ENCODE assay signal across 1 cellular context in the genomic region with DNA sequence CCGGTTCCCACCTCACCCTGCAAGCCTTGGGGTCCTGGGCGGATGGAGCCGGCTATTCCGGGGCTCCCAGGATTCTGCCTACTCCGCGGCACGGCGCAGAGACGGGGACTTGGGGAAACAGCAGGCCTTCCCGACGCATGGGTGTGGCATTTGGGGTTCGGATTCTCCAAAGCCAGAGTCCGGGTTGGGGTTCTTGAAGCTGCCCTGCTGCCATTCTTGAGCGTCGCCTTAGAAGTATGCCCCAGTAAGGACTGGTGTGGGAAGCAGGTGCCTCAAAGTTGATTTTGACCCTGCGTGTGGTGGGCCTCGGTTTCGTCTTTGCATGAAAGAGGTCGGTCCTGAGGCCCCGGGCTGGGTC.
TF ChIP-seq lines count a peak whose summit lies in the region.

No MANE protein-coding gene starts in this region.

TF ChIP-seq in GM12878, 131 proteins besides CTCF, POLR2A, EP300 and RAD21:
- TF ChIP-seq MEF2B (IDR thresholded peaks at IDR 0.05; ENCODE audit: partially characterized antibody, poor library complexity, severe bottlenecking) (no peak), CREB1 (IDR thresholded peaks at IDR 0.05; ENCODE audit: low read depth) (no peak), POU2F2 (IDR thresholded peaks at IDR 0.05; ENCODE audit: borderline replicate concordance, low read depth, low read length) (no peak), BMI1 (IDR thresholded peaks at IDR 0.05; ENCODE audit: borderline replicate concordance) (no peak), POLR2AphosphoS5 (IDR thresholded peaks at IDR 0.05; ENCODE audit: low read length) (no peak), SPI1 (IDR thresholded peaks at IDR 0.05; ENCODE audit: borderline replicate concordance, insufficient read depth, low read depth, low read length) (no peak), ZNF687 (IDR thresholded peaks at IDR 0.05) (no peak), STAT1 (conservative IDR thresholded peaks at IDR 0.05) (no peak), CBFB (IDR thresholded peaks at IDR 0.05; ENCODE audit: low read depth) (no peak), ZNF274 (IDR thresholded peaks at IDR 0.05; ENCODE audit: insufficient read depth, insufficient read length) (no peak), YBX1 (IDR thresholded peaks at IDR 0.05) (no peak), STAT3 (IDR thresholded peaks at IDR 0.05; ENCODE audit: low read depth, low read length) (no peak)
- TF ChIP-seq, protein P1, sequence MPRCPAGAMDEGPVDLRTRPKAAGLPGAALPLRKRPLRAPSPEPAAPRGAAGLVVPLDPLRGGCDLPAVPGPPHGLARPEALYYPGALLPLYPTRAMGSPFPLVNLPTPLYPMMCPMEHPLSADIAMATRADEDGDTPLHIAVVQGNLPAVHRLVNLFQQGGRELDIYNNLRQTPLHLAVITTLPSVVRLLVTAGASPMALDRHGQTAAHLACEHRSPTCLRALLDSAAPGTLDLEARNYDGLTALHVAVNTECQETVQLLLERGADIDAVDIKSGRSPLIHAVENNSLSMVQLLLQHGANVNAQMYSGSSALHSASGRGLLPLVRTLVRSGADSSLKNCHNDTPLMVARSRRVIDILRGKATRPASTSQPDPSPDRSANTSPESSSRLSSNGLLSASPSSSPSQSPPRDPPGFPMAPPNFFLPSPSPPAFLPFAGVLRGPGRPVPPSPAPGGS (IDR thresholded peaks at IDR 0.05; ENCODE audit: borderline replicate concordance, insufficient read depth, low read depth, low read length, poor library complexity, severe bottlenecking): no peak
TF ChIP-seq in GM12878: peak in this region for 0.
